ENCODE assay signal across 1 cellular context in the genomic region with DNA sequence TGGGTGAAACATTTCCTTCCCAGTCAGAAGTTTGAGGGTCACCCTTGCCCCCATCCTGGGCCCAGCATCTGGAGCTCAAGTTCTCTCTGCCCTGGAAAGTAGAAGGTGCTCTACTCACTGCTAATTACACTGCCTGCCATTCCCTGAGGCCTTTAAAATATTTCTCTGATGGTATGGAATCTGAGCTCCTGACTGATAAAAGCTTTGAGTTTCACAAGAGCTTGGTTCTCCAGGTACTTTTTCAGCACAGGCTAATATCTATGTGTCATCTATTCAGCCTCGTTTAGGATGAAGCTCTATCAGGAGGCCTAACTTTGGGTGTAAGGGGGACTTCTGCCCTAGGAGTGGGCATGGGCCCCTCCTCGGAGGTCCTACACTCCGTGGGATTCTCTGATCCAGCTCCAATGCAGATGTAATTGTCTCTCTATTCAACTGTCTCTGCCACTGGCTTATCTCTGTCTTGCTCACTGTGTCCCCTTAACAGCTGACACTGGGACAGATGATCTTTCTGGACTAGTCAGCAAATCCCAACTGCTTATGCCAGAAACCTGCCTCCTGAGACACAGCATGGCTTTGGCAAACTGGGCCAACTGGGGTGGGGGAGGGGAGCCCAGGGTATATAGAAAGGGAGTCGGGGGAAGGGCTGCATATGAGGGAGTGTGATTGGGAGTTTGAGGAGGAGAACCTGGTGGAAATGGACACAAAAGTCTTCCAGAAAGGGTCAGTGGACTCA.
TF ChIP-seq lines count a peak whose summit lies in the region.

No MANE protein-coding gene starts in this region.

TF ChIP-seq in HepG2, 621 proteins besides CTCF, POLR2A, EP300 and RAD21:
- TF ChIP-seq, protein P1, sequence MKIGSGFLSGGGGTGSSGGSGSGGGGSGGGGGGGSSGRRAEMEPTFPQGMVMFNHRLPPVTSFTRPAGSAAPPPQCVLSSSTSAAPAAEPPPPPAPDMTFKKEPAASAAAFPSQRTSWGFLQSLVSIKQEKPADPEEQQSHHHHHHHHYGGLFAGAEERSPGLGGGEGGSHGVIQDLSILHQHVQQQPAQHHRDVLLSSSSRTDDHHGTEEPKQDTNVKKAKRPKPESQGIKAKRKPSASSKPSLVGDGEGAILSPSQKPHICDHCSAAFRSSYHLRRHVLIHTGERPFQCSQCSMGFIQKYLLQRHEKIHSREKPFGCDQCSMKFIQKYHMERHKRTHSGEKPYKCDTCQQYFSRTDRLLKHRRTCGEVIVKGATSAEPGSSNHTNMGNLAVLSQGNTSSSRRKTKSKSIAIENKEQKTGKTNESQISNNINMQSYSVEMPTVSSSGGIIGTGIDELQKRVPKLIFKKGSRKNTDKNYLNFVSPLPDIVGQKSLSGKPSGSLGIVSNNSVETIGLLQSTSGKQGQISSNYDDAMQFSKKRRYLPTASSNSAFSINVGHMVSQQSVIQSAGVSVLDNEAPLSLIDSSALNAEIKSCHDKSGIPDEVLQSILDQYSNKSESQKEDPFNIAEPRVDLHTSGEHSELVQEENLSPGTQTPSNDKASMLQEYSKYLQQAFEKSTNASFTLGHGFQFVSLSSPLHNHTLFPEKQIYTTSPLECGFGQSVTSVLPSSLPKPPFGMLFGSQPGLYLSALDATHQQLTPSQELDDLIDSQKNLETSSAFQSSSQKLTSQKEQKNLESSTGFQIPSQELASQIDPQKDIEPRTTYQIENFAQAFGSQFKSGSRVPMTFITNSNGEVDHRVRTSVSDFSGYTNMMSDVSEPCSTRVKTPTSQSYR (CRISPR knock-in tag; IDR thresholded peaks at IDR 0.05; ENCODE audit: borderline replicate concordance) = 0 out of 2 replicates have a peak, but pooled peaks have one; percentile 8
- TF ChIP-seq MAFF (IDR thresholded peaks at IDR 0.05; ENCODE audit: low read depth, low read length) (peak; percentile 65), TBL1XR1 (IDR thresholded peaks at IDR 0.05; ENCODE audit: borderline replicate concordance, low read length, partially characterized antibody) (no peak), ZFY (CRISPR knock-in tag; IDR thresholded peaks at IDR 0.05) (no peak), ZSCAN29 (CRISPR knock-in tag; conservative IDR thresholded peaks at IDR 0.05) (no peak), MAFK (conservative IDR thresholded peaks at IDR 0.05 in 1 of 2, IDR thresholded peaks at IDR 0.05 in 1 of 2; ENCODE audit: low read length in 2 of 2) (peak; percentile 71 to 75)
- TF ChIP-seq, protein P2, sequence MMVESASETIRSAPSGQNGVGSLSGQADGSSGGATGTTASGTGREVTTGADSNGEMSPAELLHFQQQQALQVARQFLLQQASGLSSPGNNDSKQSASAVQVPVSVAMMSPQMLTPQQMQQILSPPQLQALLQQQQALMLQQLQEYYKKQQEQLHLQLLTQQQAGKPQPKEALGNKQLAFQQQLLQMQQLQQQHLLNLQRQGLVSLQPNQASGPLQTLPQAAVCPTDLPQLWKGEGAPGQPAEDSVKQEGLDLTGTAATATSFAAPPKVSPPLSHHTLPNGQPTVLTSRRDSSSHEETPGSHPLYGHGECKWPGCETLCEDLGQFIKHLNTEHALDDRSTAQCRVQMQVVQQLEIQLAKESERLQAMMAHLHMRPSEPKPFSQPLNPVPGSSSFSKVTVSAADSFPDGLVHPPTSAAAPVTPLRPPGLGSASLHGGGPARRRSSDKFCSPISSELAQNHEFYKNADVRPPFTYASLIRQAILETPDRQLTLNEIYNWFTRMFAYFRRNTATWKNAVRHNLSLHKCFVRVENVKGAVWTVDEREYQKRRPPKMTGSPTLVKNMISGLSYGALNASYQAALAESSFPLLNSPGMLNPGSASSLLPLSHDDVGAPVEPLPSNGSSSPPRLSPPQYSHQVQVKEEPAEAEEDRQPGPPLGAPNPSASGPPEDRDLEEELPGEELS (CRISPR knock-in tag; IDR thresholded peaks at IDR 0.05) = no peak
- TF ChIP-seq, protein P3, sequence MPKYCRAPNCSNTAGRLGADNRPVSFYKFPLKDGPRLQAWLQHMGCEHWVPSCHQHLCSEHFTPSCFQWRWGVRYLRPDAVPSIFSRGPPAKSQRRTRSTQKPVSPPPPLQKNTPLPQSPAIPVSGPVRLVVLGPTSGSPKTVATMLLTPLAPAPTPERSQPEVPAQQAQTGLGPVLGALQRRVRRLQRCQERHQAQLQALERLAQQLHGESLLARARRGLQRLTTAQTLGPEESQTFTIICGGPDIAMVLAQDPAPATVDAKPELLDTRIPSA (CRISPR knock-in tag; IDR thresholded peaks at IDR 0.05; ENCODE audit: borderline replicate concordance) = no peak
